In genomic region chr4:145564540-145564939, GRCh38 we compare ENCODE assay signal across 30 cellular contexts.
"Had no signal": no experiment of that assay in that cellular context is flagged by ENCODE, and none has a peak within 500 bp of the region (broad histone marks: within the 10 kb centered on the region; RNA-seq: fewer than 3 reads in every experiment).

No MANE protein-coding gene starts in this region.

- H3K4me2 ChIP-seq: hepatocyte had no signal

- H3K36me3 ChIP-seq: ovary, uterus had no signal

- ATAC-seq: gastrocnemius medialis; left colon; naive thymus-derived CD4-positive, alpha-beta T cell; sciatic nerve; stimulated activated naive CD8-positive, alpha-beta T cell treated with anti-CD3 and anti-CD28 coated beads, Interleukin-15, amount 100 ng/mL, for 72 hours had no signal

- H3K9me3 ChIP-seq: gastrocnemius medialis, uterus had no signal

- FAIRE-seq: kidney had no signal

- H3K27me3 ChIP-seq: esophagus squamous epithelium, gastrocnemius medialis, hepatocyte, ovary, uterus had no signal

- DNase-seq: activated CD4-positive, alpha-beta memory T cell treated with anti-CD3 and anti-CD28 coated beads, Interleukin-2, amount 10 ng/mL, durations not matched to agents 7 days and 5 days; activated CD4-positive, alpha-beta T cell treated with anti-CD3 and anti-CD28 coated beads, Interleukin-2, amount 10 ng/mL, durations not matched to agents 24 days and 14 days; activated CD4-positive, CD25-positive, alpha-beta regulatory T cell treated with anti-CD3 and anti-CD28 coated beads, Interleukin-2, amount 50 U/mL, for 72 hours; activated CD8-positive, alpha-beta memory T cell treated with anti-CD3 and anti-CD28 coated beads, Interleukin-2, amount 50 U/mL, for 48 hours; activated gamma-delta T cell; activated naive CD4-positive, alpha-beta T cell treated with anti-CD3 and anti-CD28 coated beads, Interleukin-2, amount 50 U/mL, for 16 hours; activated T-cell treated with anti-CD3 and anti-CD28 coated beads, Interleukin-2, amount 50 U/mL, for 24 hours; amniotic stem cell; caudate nucleus; endodermal cell; esophagus squamous epithelium; gastrocnemius medialis; immature natural killer cell; kidney; left colon; mammary epithelial cell; naive thymus-derived CD4-positive, alpha-beta T cell; ovary; stimulated activated CD4-positive, alpha-beta T cell treated with anti-CD3 and anti-CD28 coated beads, Interleukin-12 subunit alpha, Interleukin-12 subunit beta, amount 100 ng/mL, for 4 hours; stimulated activated CD4-positive, alpha-beta T cell treated with anti-CD3 and anti-CD28 coated beads, Interleukin-4, amount 100 ng/mL, for 1 hour; stimulated activated naive CD8-positive, alpha-beta T cell treated with anti-CD3 and anti-CD28 coated beads, Interleukin-15, amount 100 ng/mL, for 72 hours; substantia nigra; uterus had no signal

- H3K27ac Mint-ChIP-seq: activated CD4-positive, alpha-beta memory T cell treated with anti-CD3 and anti-CD28 coated beads, Interleukin-2, amount 10 ng/mL, durations not matched to agents 7 days and 5 days; activated CD4-positive, alpha-beta T cell treated with anti-CD3 and anti-CD28 coated beads, Interleukin-2, amount 10 ng/mL, durations not matched to agents 24 days and 14 days; activated T-cell treated with anti-CD3 and anti-CD28 coated beads, Interleukin-2, amount 50 U/mL, for 24 hours; endodermal cell; immature natural killer cell; mesothelial cell of epicardium; naive thymus-derived CD4-positive, alpha-beta T cell; progenitor cell of endocrine pancreas; stimulated activated naive CD8-positive, alpha-beta T cell treated with anti-CD3 and anti-CD28 coated beads, Interleukin-15, amount 100 ng/mL, for 72 hours; type B pancreatic cell had no signal

- H3K79me2 ChIP-seq: hepatocyte had no signal

- H3K4me1 ChIP-seq: esophagus squamous epithelium, gastrocnemius medialis, uterus had no signal

- H3K4me3 ChIP-seq: esophagus squamous epithelium, gastrocnemius medialis, hepatocyte, ovary, skin epidermis, uterus had no signal

- H3K4me3 Mint-ChIP-seq: activated CD4-positive, alpha-beta memory T cell treated with anti-CD3 and anti-CD28 coated beads, Interleukin-2, amount 10 ng/mL, durations not matched to agents 7 days and 5 days; activated CD4-positive, alpha-beta T cell treated with anti-CD3 and anti-CD28 coated beads, Interleukin-2, amount 10 ng/mL, durations not matched to agents 24 days and 14 days; activated T-cell treated with anti-CD3 and anti-CD28 coated beads, Interleukin-2, amount 50 U/mL, for 24 hours; endodermal cell; immature natural killer cell; mesothelial cell of epicardium; naive thymus-derived CD4-positive, alpha-beta T cell; stimulated activated naive CD8-positive, alpha-beta T cell treated with anti-CD3 and anti-CD28 coated beads, Interleukin-15, amount 100 ng/mL, for 72 hours; type B pancreatic cell had no signal

- H2AFZ ChIP-seq: hepatocyte had no signal

- H3K36me3 Mint-ChIP-seq: immature natural killer cell; naive thymus-derived CD4-positive, alpha-beta T cell had no signal

- H3K27ac ChIP-seq: epithelial cell of prostate, esophagus squamous epithelium, gastrocnemius medialis, hepatocyte, ovary, skin epidermis, uterus had no signal

- H3K4me1 Mint-ChIP-seq: activated CD4-positive, alpha-beta memory T cell treated with anti-CD3 and anti-CD28 coated beads, Interleukin-2, amount 10 ng/mL, durations not matched to agents 7 days and 5 days; activated CD4-positive, alpha-beta T cell treated with anti-CD3 and anti-CD28 coated beads, Interleukin-2, amount 10 ng/mL, durations not matched to agents 24 days and 14 days; immature natural killer cell; mesothelial cell of epicardium; naive thymus-derived CD4-positive, alpha-beta T cell; stimulated activated naive CD8-positive, alpha-beta T cell treated with anti-CD3 and anti-CD28 coated beads, Interleukin-15, amount 100 ng/mL, for 72 hours had no signal

- H3K27me3 Mint-ChIP-seq: progenitor cell of endocrine pancreas, type B pancreatic cell had no signal
